Comparison of ENCODE assay signal across 8 cellular contexts in genomic region chr18:48975817-48976649, GRCh38. TPM values are rescaled to one million over a fixed set of nuclear protein-coding genes. Genes with fewer than 3 reads are reported as not detected.
DNase-seq lines count a peak whose midpoint lies in the region; ATAC-seq lines count a peak whose summit lies in the region.

No MANE protein-coding gene starts in this region.

- H3K4me3 Mint-ChIP-seq in activated CD4-positive, alpha-beta T cell treated with anti-CD3 and anti-CD28 coated beads for 36 hours, result peak overlapping the region; percentile 67
- peak overlapping the region; percentile 76 for H3K4me3 Mint-ChIP-seq in dendritic cell treated with granulocyte-macrophage colony-stimulating factor and Interleukin-4, amounts not matched to agents 40 ng/mL and 50 ng/mL, for 4 days

- H3K27me3 Mint-ChIP-seq in activated CD4-positive, alpha-beta T cell treated with anti-CD3 and anti-CD28 coated beads for 36 hours, result peaks cover 12% of the 10 kb centered on the region
- H3K27me3 Mint-ChIP-seq in dendritic cell treated with granulocyte-macrophage colony-stimulating factor and Interleukin-4, amounts not matched to agents 40 ng/mL and 50 ng/mL, for 4 days, result peaks cover 62% of the 10 kb centered on the region

- POLR2A ChIA-PET in activated CD4-positive, alpha-beta T cell treated with anti-CD3 and anti-CD28 coated beads for 36 hours (lab: Charles Lee), result interaction anchor here (0.7 kb wide), 1 partner anchor 52 kb away, joined by 6 read pairs; no protein-coding TSS in a partner anchor

- H3K9me3 Mint-ChIP-seq in activated CD4-positive, alpha-beta T cell treated with anti-CD3 and anti-CD28 coated beads for 36 hours (ENCODE audit: low read depth), result no peaks in the 10 kb centered on the region
- H3K9me3 Mint-ChIP-seq in dendritic cell treated with granulocyte-macrophage colony-stimulating factor and Interleukin-4, amounts not matched to agents 40 ng/mL and 50 ng/mL, for 4 days, result no peaks in the 10 kb centered on the region

- H3K27ac Mint-ChIP-seq in activated CD4-positive, alpha-beta T cell treated with anti-CD3 and anti-CD28 coated beads for 36 hours, result peak overlapping the region; percentile 19
- H3K27ac Mint-ChIP-seq in dendritic cell treated with granulocyte-macrophage colony-stimulating factor and Interleukin-4, amounts not matched to agents 40 ng/mL and 50 ng/mL, for 4 days, result no peak overlapping the region

- intact Hi-C loops in activated CD4-positive, alpha-beta T cell treated with anti-CD3 and anti-CD28 coated beads for 36 hours (cut with DNase I, micrococcal nuclease), result loop anchor here in 1 of 2 experiments (1.0 kb wide), 1 partner anchor 24 kb away; no protein-coding TSS in a partner anchor
- intact Hi-C loops in dendritic cell treated with granulocyte-macrophage colony-stimulating factor and Interleukin-4, amounts not matched to agents 40 ng/mL and 50 ng/mL, for 4 days (cut with micrococcal nuclease), result no loop called here

- CTCF ChIA-PET in activated CD4-positive, alpha-beta T cell treated with anti-CD3 and anti-CD28 coated beads for 36 hours (lab: Charles Lee), result no interaction called here

- H3K36me3 Mint-ChIP-seq in activated CD4-positive, alpha-beta T cell treated with anti-CD3 and anti-CD28 coated beads for 36 hours (ENCODE audit: low read depth), result no peaks in the 10 kb centered on the region
- no peaks in the 10 kb centered on the region for H3K36me3 Mint-ChIP-seq in dendritic cell treated with granulocyte-macrophage colony-stimulating factor and Interleukin-4, amounts not matched to agents 40 ng/mL and 50 ng/mL, for 4 days (ENCODE audit: low read depth)

- ATAC-seq in GM21786 (IDR thresholded peaks at IDR 0.05; ENCODE audit: unreplicated experiment), result peak; percentile 60
- peak; percentile 87 for ATAC-seq in activated CD4-positive, alpha-beta T cell treated with anti-CD3 and anti-CD28 coated beads for 36 hours
- no peak for ATAC-seq in GM18870 (IDR thresholded peaks at IDR 0.05; ENCODE audit: unreplicated experiment)

- H3K4me1 Mint-ChIP-seq in activated CD4-positive, alpha-beta T cell treated with anti-CD3 and anti-CD28 coated beads for 36 hours, result peaks cover 11% of the 10 kb centered on the region
- H3K4me1 Mint-ChIP-seq in dendritic cell treated with granulocyte-macrophage colony-stimulating factor and Interleukin-4, amounts not matched to agents 40 ng/mL and 50 ng/mL, for 4 days (ENCODE audit: low read depth), result peaks cover 22% of the 10 kb centered on the region

- DNase-seq in EL, result peak; percentile 75
- peak; percentile 58 for DNase-seq in NCI-H1092 (lab: John Stamatoyannopoulos, UW)
- peak; percentile 82 for DNase-seq in activated CD4-positive, alpha-beta T cell treated with anti-CD3 and anti-CD28 coated beads for 36 hours
- peak; percentile 24 for DNase-seq in medulla oblongata (ENCODE audit: extremely low spot score)
- peak; percentile 23 to 37 for DNase-seq in stimulated activated CD8-positive, alpha-beta memory T cell treated with anti-CD3 and anti-CD28 coated beads, Interleukin-15, amount 100 ng/mL, for 48 hours (ENCODE audit: low read depth in 2 of 2)

RNA-seq across cellular contexts. Expression of gene SMAD7, which starts 25.3 kb away (rescaled TPM):
- 1 to 10 TPM; 7.2 to 9.3 TPM for total RNA-seq in activated CD4-positive, alpha-beta T cell treated with anti-CD3 and anti-CD28 coated beads for 36 hours

Comparison
In these comparisons a context has a peak if more than half of its experiments do, and no peak if none do; other contexts are left out.
1. DNase-seq: peak in every context shown above with its lines; median percentile 82 in activated CD4-positive, alpha-beta T cell treated with anti-CD3 and anti-CD28 coated beads for 36 hours; 75 in EL; 58 in NCI-H1092; 30 in stimulated activated CD8-positive, alpha-beta memory T cell treated with anti-CD3 and anti-CD28 coated beads, Interleukin-15, amount 100 ng/mL, for 48 hours; 24 in medulla oblongata.